In genomic region chr2:97806738-97807618, GRCh38 we compare ENCODE assay signal across 8 cellular contexts.
A peak's percentile ranks its signal among the peaks of the same experiment; 100 is the strongest.
DNase-seq lines count a peak whose midpoint lies in the region; ATAC-seq and TF ChIP-seq lines count a peak whose summit lies in the region.

No MANE protein-coding gene starts in this region.

- TF ChIP-seq CTCF in Loucy (conservative IDR thresholded peaks at IDR 0.05; ENCODE audit: low read length) (peak; percentile 89), neutrophil (IDR thresholded peaks at IDR 0.05) (peak; percentile 75)

- H3K9me2 ChIP-seq in Loucy (replicated peaks; ENCODE audit: low read depth, low read length): no peaks in the 10 kb centered on the region

- H3K4me1 ChIP-seq in Loucy (ENCODE audit: insufficient read depth, low read length, poor library complexity, severe bottlenecking) (no peaks in the 10 kb centered on the region), neutrophil (ENCODE audit: control insufficient read depth in 1 of 2, insufficient read depth in 1 of 2, low read depth in 1 of 2, low read length in 1 of 2) (peaks cover 0 to 5% of the 10 kb centered on the region in 2 experiments)

- DNase-seq in CD1c-positive myeloid dendritic cell (ENCODE audit: extremely low spot score) (peak; percentile 75), RPMI7951 (ENCODE audit: low read depth) (peak; percentile 77), fibroblast of the conjunctiva (ENCODE audit: low read depth) (peak; percentile 62), stromal cell of bone marrow (ENCODE audit: low read depth) (peak; percentile 63)
- DNase-seq in activated T-helper 1 cell treated with anti-CD3 and anti-CD28 coated beads, Interleukin-2, amount 50 U/mL, for 16 hours (ENCODE audit: low read depth in 1 of 2, low spot score in 1 of 2): peak; percentile 53 to 62

- no peaks in the 10 kb centered on the region for H3K79me2 ChIP-seq in Loucy (ENCODE audit: insufficient read depth, low read length)

- H2AFZ ChIP-seq in Loucy (ENCODE audit: low read length): no peak overlapping the region

- H3K4me2 ChIP-seq in Loucy (ENCODE audit: low read depth, low read length, poor library complexity, severe bottlenecking): no peak overlapping the region

- H3K9me3 ChIP-seq in Loucy (ENCODE audit: insufficient read depth, low read depth, low read length): no peaks in the 10 kb centered on the region
- no peaks in the 10 kb centered on the region for H3K9me3 ChIP-seq in neutrophil

- H3F3A ChIP-seq in Loucy (ENCODE audit: low read depth): no peaks in the 10 kb centered on the region

- no peaks in the 10 kb centered on the region for H4K20me1 ChIP-seq in Loucy (ENCODE audit: insufficient read depth, low read length, poor library complexity, severe bottlenecking)

- H3K36me3 ChIP-seq in Loucy (ENCODE audit: insufficient read depth, low read length) (peaks cover 43% of the 10 kb centered on the region), neutrophil (peaks cover 84% of the 10 kb centered on the region)

- peak; percentile 71 for ATAC-seq in GM21381 (IDR thresholded peaks at IDR 0.05; ENCODE audit: unreplicated experiment)

- H3K9ac ChIP-seq in Loucy (ENCODE audit: low read depth, low read length, poor library complexity, severe bottlenecking): no peak overlapping the region

- no peak overlapping the region for H3K4me3 ChIP-seq in Loucy (ENCODE audit: low read length, poor library complexity, severe bottlenecking)
- H3K4me3 ChIP-seq in neutrophil (ENCODE audit: low read depth in 1 of 2, low read length in 1 of 2): no peak overlapping the region

- no peak overlapping the region for H3K27ac ChIP-seq in neutrophil

- H3K27me3 ChIP-seq in Loucy (ENCODE audit: insufficient read depth, low read length, poor library complexity, severe bottlenecking): no peaks in the 10 kb centered on the region
- no peaks in the 10 kb centered on the region for H3K27me3 ChIP-seq in neutrophil
